ENCODE assay signal across 16 cellular contexts in genomic region chr12:112087851-112088250, GRCh38.
"Had no signal": no experiment of that assay in that cellular context is flagged by ENCODE, and none has a peak within 500 bp of the region (broad histone marks: within the 10 kb centered on the region; RNA-seq: fewer than 3 reads in every experiment).

No MANE protein-coding gene starts in this region.

- H3K4me3 Mint-ChIP-seq: activated CD8-positive, alpha-beta memory T cell treated with anti-CD3 and anti-CD28 coated beads, Interleukin-2, amount 10 ng/mL, durations not matched to agents 7 days and 5 days; activated T-cell treated with anti-CD3 and anti-CD28 coated beads, Interleukin-2, amount 50 U/mL, for 4 hours; central memory CD8-positive, alpha-beta T cell; T-cell had no signal

- H3K27me3 ChIP-seq: gastroesophageal sphincter, neutrophil, thyroid gland had no signal

- ATAC-seq: activated CD8-positive, alpha-beta memory T cell treated with anti-CD3 and anti-CD28 coated beads, Interleukin-2, amount 10 ng/mL, durations not matched to agents 7 days and 5 days; activated T-cell treated with anti-CD3 and anti-CD28 coated beads, Interleukin-2, amount 50 U/mL, for 4 hours; gastroesophageal sphincter; left lobe of liver; T-cell had no signal

- H3K27ac ChIP-seq: epithelial cell of prostate, gastroesophageal sphincter, neutrophil, thyroid gland had no signal

- FAIRE-seq: urothelium cell line had no signal

- H3K27me3 Mint-ChIP-seq: activated CD8-positive, alpha-beta memory T cell treated with anti-CD3 and anti-CD28 coated beads, Interleukin-2, amount 10 ng/mL, durations not matched to agents 7 days and 5 days; central memory CD8-positive, alpha-beta T cell; T-cell had no signal

- H3K4me3 ChIP-seq: gastroesophageal sphincter, thyroid gland had no signal

- H3K9me3 Mint-ChIP-seq: activated T-cell treated with anti-CD3 and anti-CD28 coated beads, Interleukin-2, amount 50 U/mL, for 4 hours; central memory CD8-positive, alpha-beta T cell; T-cell had no signal

- H3K4me1 ChIP-seq: gastroesophageal sphincter, thyroid gland had no signal

- DNase-seq: activated CD4-positive, alpha-beta T cell treated with anti-CD3 and anti-CD28 coated beads, Interleukin-2, amount 50 U/mL, for 1 hour; activated CD8-positive, alpha-beta memory T cell treated with anti-CD3 and anti-CD28 coated beads, Interleukin-2, amount 10 ng/mL, durations not matched to agents 7 days and 5 days; activated T-cell treated with anti-CD3 and anti-CD28 coated beads, Interleukin-2, amount 50 U/mL, for 4 hours; effector memory CD4-positive, alpha-beta T cell; islet precursor cell; mesenchymal stem cell; retina; stimulated activated CD4-positive, alpha-beta T cell treated with anti-CD3 and anti-CD28 coated beads, Interleukin-4, amount 100 ng/mL, for 4 hours; T-cell; thyroid gland had no signal

- H3K9me3 ChIP-seq: gastroesophageal sphincter, neutrophil, thyroid gland had no signal
